11 cellular contexts compared by ENCODE assay signal in the genomic region with DNA sequence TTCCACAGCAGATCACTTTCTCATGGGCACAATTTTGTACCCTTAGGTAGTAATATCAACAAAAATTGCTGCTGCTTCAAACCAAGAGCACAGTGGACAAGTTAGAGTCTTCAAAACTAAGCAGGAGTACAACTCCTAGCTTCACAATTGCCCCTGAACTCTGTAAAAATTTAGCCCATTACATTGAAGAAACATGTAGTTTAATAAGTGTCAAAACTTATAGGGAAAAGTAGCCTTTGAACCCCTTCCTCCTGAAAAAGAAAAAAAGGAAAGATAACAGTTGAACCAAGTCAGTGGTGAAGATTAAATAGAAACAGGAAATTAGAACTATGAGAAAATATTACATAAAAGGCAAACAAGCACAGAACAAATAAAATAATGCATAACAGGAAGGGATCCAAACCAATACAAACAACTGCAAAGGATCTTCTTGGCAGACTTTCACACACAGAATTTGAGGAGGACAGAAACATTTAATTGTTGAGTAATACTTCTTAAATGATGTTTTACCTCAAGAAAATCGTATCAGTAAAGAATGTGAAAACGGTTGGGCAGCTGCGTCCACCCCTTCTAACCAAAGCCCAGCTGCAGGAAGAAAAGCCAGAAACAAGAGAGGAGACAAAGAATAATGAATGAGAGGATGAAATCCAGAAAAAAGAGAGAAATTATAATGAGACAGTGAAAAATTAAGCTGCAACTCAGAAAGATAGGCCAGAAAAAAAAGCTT.
DNase-seq lines count a peak whose midpoint lies in the region; ATAC-seq, FAIRE-seq and TF ChIP-seq lines count a peak whose summit lies in the region.
"Had no signal": no experiment of that assay in that cellular context is flagged by ENCODE, and none has a peak within 500 bp of the region (broad histone marks: within the 10 kb centered on the region; RNA-seq: fewer than 3 reads in every experiment).

No MANE protein-coding gene starts in this region.

- peaks cover 2 to 24% (median 16%) of the 10 kb centered on the region in 9 donors for H3K9me3 Mint-ChIP-seq in naive thymus-derived CD8-positive, alpha-beta T cell

- H3K4me2 ChIP-seq in A549 = peak overlapping the region; percentile 60
- no peak overlapping the region for H3K4me2 ChIP-seq in HCT116 (ENCODE audit: low read length)

- peak overlapping the region; percentile 17 for H2AFZ ChIP-seq in HCT116 (ENCODE audit: low read depth, low read length, poor library complexity, severe bottlenecking)

- POLR2A ChIA-PET in A549 (lab: Yijun Ruan, JAX) (no interaction called here), HCT116 (lab: Charles Lee) (no interaction called here)
- POLR2A ChIA-PET in naive thymus-derived CD8-positive, alpha-beta T cell (lab: Charles Lee) = no interaction called here

- peaks cover 24% of the 10 kb centered on the region for H3K4me1 ChIP-seq in A549
- peaks cover 0 to 18% of the 10 kb centered on the region in 2 experiments; a peak in 2 of 4 replicates for H3K4me1 ChIP-seq in HCT116 (ENCODE audit: control insufficient read depth in 1 of 2, insufficient read depth in 2 of 2, low read length in 2 of 2)
- no peaks in the 10 kb centered on the region for H3K4me1 ChIP-seq in effector memory CD4-positive, alpha-beta T cell (ENCODE audit: control insufficient read depth, insufficient read depth, low read length, poor library complexity, severe bottlenecking)

- peaks cover 0 to 9% (median 0%) of the 10 kb centered on the region in 3 donors for H3K36me3 Mint-ChIP-seq in naive thymus-derived CD8-positive, alpha-beta T cell
- H3K36me3 Mint-ChIP-seq: CD4-positive, CD25-positive, alpha-beta regulatory T cell had no signal

- 0% methylated on average over 3 of the region's 3 CpGs for WGBS in A549 (ENCODE audit: missing lambda C conversion rate)

- intact Hi-C loops in HCT116 (cut with micrococcal nuclease) = no loop called here

- H3K27me3 Mint-ChIP-seq in naive thymus-derived CD8-positive, alpha-beta T cell = no peaks in the 10 kb centered on the region
- H3K27me3 Mint-ChIP-seq: CD4-positive, CD25-positive, alpha-beta regulatory T cell had no signal

- TF ChIP-seq CTCF in A549 (IDR thresholded peaks at IDR 0.05) (no peak), HCT116 (IDR thresholded peaks at IDR 0.05 in 2 of 3, conservative IDR thresholded peaks at IDR 0.05 in 1 of 3; ENCODE audit: borderline replicate concordance in 1 of 3, insufficient read depth in 1 of 3, low read depth in 2 of 3, low read length in 2 of 3) (no peak), bronchial epithelial cell (IDR thresholded peaks at IDR 0.05; ENCODE audit: insufficient read depth, low read length, severe bottlenecking) (no peak)

- TF ChIP-seq RAD21 in A549 (conservative IDR thresholded peaks at IDR 0.05 in 1 of 2, IDR thresholded peaks at IDR 0.05 in 1 of 2) = peak in 1 of 2 experiments; percentile 58; a peak in 3 of 5 replicates
- TF ChIP-seq RAD21 in HCT116 (IDR thresholded peaks at IDR 0.05; ENCODE audit: low read depth) = no peak

- FAIRE-seq in A549 (lab: Jason Lieb, UNC) = peak; percentile 49
- no peak for FAIRE-seq in bronchial epithelial cell (lab: Jason Lieb, UNC)

- ATAC-seq in A549 (peak; percentile 81 to 86), HCT116 (no peak), HG03135 (IDR thresholded peaks at IDR 0.05; ENCODE audit: unreplicated experiment) (no peak)
- ATAC-seq in naive thymus-derived CD8-positive, alpha-beta T cell = no peak

- DNase-seq in A549 (ENCODE audit: low read depth in 1 of 2, low spot score in 1 of 2) = peak in 1 of 2 experiments; percentile 86
- no peak for DNase-seq in HCT116 (ENCODE audit: low read depth, low spot score)
- peak; percentile 4 for DNase-seq in bronchial epithelial cell (ENCODE audit: low read depth)
- DNase-seq in medulla oblongata (ENCODE audit: extremely low spot score) = peak; percentile 29
- DNase-seq in naive thymus-derived CD8-positive, alpha-beta T cell = no peak
- DNase-seq in effector memory CD4-positive, alpha-beta T cell = no peak
- no peak for DNase-seq in GF-D8 (lab: John Stamatoyannopoulos, UW)
- DNase-seq: activated CD8-positive, alpha-beta memory T cell treated with anti-CD3 and anti-CD28 coated beads, Interleukin-2, amount 50 U/mL, for 48 hours; CD4-positive, CD25-positive, alpha-beta regulatory T cell; NCI-H1048 had no signal

- BruUV-seq in HCT116 (replicated peaks; lab: Mats Ljungman, UMichigan) = no TSS peak

- no peak overlapping the region for H3K4me3 Mint-ChIP-seq in naive thymus-derived CD8-positive, alpha-beta T cell
- H3K4me3 Mint-ChIP-seq: CD4-positive, CD25-positive, alpha-beta regulatory T cell had no signal

- H3K9me3 ChIP-seq in A549 = peaks cover 24% of the 10 kb centered on the region; the same call in 2 of the 3 replicates
- 0 out of 4 replicates have a peak, but pooled peaks cover 0 to 5% of the 10 kb centered on the region in 2 experiments for H3K9me3 ChIP-seq in HCT116 (ENCODE audit: control insufficient read depth in 1 of 2, insufficient read depth in 1 of 2, low read depth in 1 of 2, low read length in 2 of 2)
- no peaks in the 10 kb centered on the region for H3K9me3 ChIP-seq in effector memory CD4-positive, alpha-beta T cell (ENCODE audit: control insufficient read depth, low read length)

- CTCF ChIA-PET in A549 (lab: Yijun Ruan, JAX) (interaction anchor here (0.6 kb wide), 1 partner anchor 1366 kb away, joined by 3 read pairs; no protein-coding TSS in a partner anchor), HCT116 (lab: Charles Lee) (no interaction called here)

- H3K27ac Mint-ChIP-seq in naive thymus-derived CD8-positive, alpha-beta T cell = no peak overlapping the region
- H3K27ac Mint-ChIP-seq: CD4-positive, CD25-positive, alpha-beta regulatory T cell had no signal

- RAD21 ChIA-PET in HCT116 (lab: Charles Lee; ENCODE audit: low non-redundant PET in 1 of 2, low total read pairs in 2 of 2, uncharacterized antibody in 2 of 2, unreplicated experiment in 2 of 2) = interaction anchor here in 1 of 2 experiments (0.6 kb wide), 1 partner anchor 1086 kb away, joined by 3 read pairs; no protein-coding TSS in a partner anchor

- H3K36me3 ChIP-seq in HCT116 (ENCODE audit: control insufficient read depth in 1 of 2, insufficient read depth in 2 of 2, low read length in 2 of 2) = no peaks in the 10 kb centered on the region
- no peaks in the 10 kb centered on the region for H3K36me3 ChIP-seq in bronchial epithelial cell (ENCODE audit: control insufficient read depth, insufficient read depth, low read length)
- H3K36me3 ChIP-seq in effector memory CD4-positive, alpha-beta T cell (ENCODE audit: control insufficient read depth, insufficient read depth, low read length) = peaks cover under 1% of the 10 kb centered on the region

- no peak for TF ChIP-seq POLR2A in A549 (IDR thresholded peaks at IDR 0.05; ENCODE audit: low read length)
- no peak for TF ChIP-seq POLR2A in HCT116 (IDR thresholded peaks at IDR 0.05; ENCODE audit: borderline replicate concordance, extremely low read depth, insufficient read depth, insufficient read length)

- no peaks in the 10 kb centered on the region for H4K20me1 ChIP-seq in HCT116 (ENCODE audit: insufficient read depth)

- H3K9me2 ChIP-seq in HCT116 (ENCODE audit: insufficient read depth) = no peaks in the 10 kb centered on the region

- H3K27me3 ChIP-seq in HCT116 (ENCODE audit: insufficient read depth, low read length) (no peaks in the 10 kb centered on the region), bronchial epithelial cell (ENCODE audit: control insufficient read depth, insufficient read depth, low read length) (no peaks in the 10 kb centered on the region)
- H3K27me3 ChIP-seq in effector memory CD4-positive, alpha-beta T cell (replicated peaks; ENCODE audit: control insufficient read depth, insufficient read depth, low read length, poor library complexity, severe bottlenecking) = no peaks in the 10 kb centered on the region

- no peaks in the 10 kb centered on the region for H3K79me2 ChIP-seq in HCT116 (ENCODE audit: insufficient read depth, low read length)

- no peak overlapping the region for H3K9ac ChIP-seq in HCT116 (ENCODE audit: low read length)

- peak overlapping the region; percentile 75 to 84 for H3K27ac ChIP-seq in A549
- H3K27ac ChIP-seq in HCT116 (ENCODE audit: low read depth, low read length) = peak overlapping the region; percentile 64
- H3K27ac ChIP-seq in effector memory CD4-positive, alpha-beta T cell (ENCODE audit: insufficient read depth, low read length, poor library complexity, severe bottlenecking) = no peak overlapping the region

- TF ChIP-seq EP300 in A549 (IDR thresholded peaks at IDR 0.05) = peak; percentile 80 to 88; a peak in 4 of 5 replicates

- H3K4me1 Mint-ChIP-seq in naive thymus-derived CD8-positive, alpha-beta T cell = no peaks in the 10 kb centered on the region
- H3K4me1 Mint-ChIP-seq: CD4-positive, CD25-positive, alpha-beta regulatory T cell had no signal

- H3K4me3 ChIP-seq in A549 = no peak overlapping the region
- H3K4me3 ChIP-seq in HCT116 (replicated peaks in 1 of 2; ENCODE audit: low read depth in 1 of 2, low read length in 2 of 2) = no peak overlapping the region
- H3K4me3 ChIP-seq in bronchial epithelial cell (ENCODE audit: low read depth, low read length) = no peak overlapping the region
- no peak overlapping the region for H3K4me3 ChIP-seq in effector memory CD4-positive, alpha-beta T cell (ENCODE audit: insufficient read depth, low read depth, low read length, poor library complexity, severe bottlenecking)

TF ChIP-seq in A549, 52 proteins besides CTCF, POLR2A, EP300 and RAD21 (continues in another document):
- TF ChIP-seq E2F6 (IDR thresholded peaks at IDR 0.05; ENCODE audit: borderline replicate concordance, low read depth) (no peak), CEBPB (IDR thresholded peaks at IDR 0.05) (peak; percentile 91 to 92), CBX2 (IDR thresholded peaks at IDR 0.05; ENCODE audit: borderline replicate concordance, low read depth) (no peak)

TF ChIP-seq in HCT116, 20 proteins besides CTCF, POLR2A, EP300 and RAD21 (continues in another document):
- TF ChIP-seq YY1 (IDR thresholded peaks at IDR 0.05; ENCODE audit: extremely low read depth, insufficient replicate concordance, low read depth, low read length) (no peak), SP1 (IDR thresholded peaks at IDR 0.05; ENCODE audit: low read depth) (no peak), MAX (IDR thresholded peaks at IDR 0.05) (no peak), SRF (IDR thresholded peaks at IDR 0.05; ENCODE audit: low read depth) (no peak), TCF7L2 (IDR thresholded peaks at IDR 0.05; ENCODE audit: borderline replicate concordance, extremely low read depth, insufficient read depth, insufficient read length) (no peak), SIN3A (IDR thresholded peaks at IDR 0.05; ENCODE audit: low read depth) (no peak), EGR1 (IDR thresholded peaks at IDR 0.05; ENCODE audit: low read depth) (no peak), ZFX (IDR thresholded peaks at IDR 0.05) (no peak)
- TF ChIP-seq, protein P1, sequence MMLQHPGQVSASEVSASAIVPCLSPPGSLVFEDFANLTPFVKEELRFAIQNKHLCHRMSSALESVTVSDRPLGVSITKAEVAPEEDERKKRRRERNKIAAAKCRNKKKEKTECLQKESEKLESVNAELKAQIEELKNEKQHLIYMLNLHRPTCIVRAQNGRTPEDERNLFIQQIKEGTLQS (IDR thresholded peaks at IDR 0.05) = no peak

Comparison
In these comparisons a context has a peak if more than half of its experiments do, and no peak if none do; other contexts are left out.
1. ATAC-seq: peak in A549 (2 of 2); none in HCT116 (single experiment), HG03135 (single experiment) and naive thymus-derived CD8-positive, alpha-beta T cell (0 of 2).
2. DNase-seq: peak in bronchial epithelial cell (single experiment) and medulla oblongata (single experiment); none in HCT116 (single experiment), naive thymus-derived CD8-positive, alpha-beta T cell (0 of 10), effector memory CD4-positive, alpha-beta T cell (0 of 3) and GF-D8 (single experiment).
3. Of the 6 proteins assayed by ChIP-seq in both A549 and HCT116: peak only in A549: CEBPB; only in HCT116: none; in both: none; in neither: 4; mixed calls (peak in some experiments, not most) for 1.